Comparison of ENCODE assay signal across 9 cellular contexts in the genomic region with DNA sequence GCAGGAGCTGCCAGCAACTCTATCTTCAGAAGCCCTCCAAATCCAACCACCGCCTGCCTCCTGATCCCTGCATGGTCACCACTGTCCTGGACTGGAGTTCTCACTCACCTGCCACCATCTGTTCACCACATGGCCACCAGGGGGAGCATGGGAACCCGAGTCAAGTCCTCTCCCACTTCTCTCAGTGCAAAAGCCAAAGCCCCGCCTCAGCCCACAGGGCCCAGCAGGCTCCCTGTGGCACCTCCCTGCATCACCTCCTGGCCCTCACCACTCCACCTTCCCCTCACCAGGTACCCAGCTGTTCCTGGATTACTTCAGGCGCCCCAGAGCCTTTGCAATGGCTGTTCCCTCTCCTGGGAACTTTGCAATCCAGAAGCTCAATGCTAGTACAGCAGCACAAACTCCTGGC. TPM values are rescaled to one million over a fixed set of nuclear protein-coding genes. Genes with fewer than 3 reads are reported as not detected.
DNase-seq lines count a peak whose midpoint lies in the region; ATAC-seq, FAIRE-seq and TF ChIP-seq lines count a peak whose summit lies in the region.
"Had no signal": no experiment of that assay in that cellular context is flagged by ENCODE, and none has a peak within 500 bp of the region (broad histone marks: within the 10 kb centered on the region; RNA-seq: fewer than 3 reads in every experiment).

No MANE protein-coding gene starts in this region.

- no peak overlapping the region for H3K4me3 Mint-ChIP-seq in nephron progenitor cell
- no peak overlapping the region for H3K4me3 Mint-ChIP-seq in stimulated activated naive CD8-positive, alpha-beta T cell treated with anti-CD3 and anti-CD28 coated beads, Interleukin-15, Interleukin-2, amounts not matched to agents 100 ng/mL and 50 ng/mL, for 24 hours
- H3K4me3 Mint-ChIP-seq: T-helper 1 cell treated with Interleukin-12 subunit alpha and Interleukin-12 subunit beta and Interleukin-4 antibody, amounts not matched to agents 30 μg/mL and 1 μg/mL, for 36 hours had no signal

- H3K4me1 Mint-ChIP-seq in nephron progenitor cell = peaks cover 12% of the 10 kb centered on the region
- peaks cover 35% of the 10 kb centered on the region for H3K4me1 Mint-ChIP-seq in stimulated activated naive CD8-positive, alpha-beta T cell treated with anti-CD3 and anti-CD28 coated beads, Interleukin-15, Interleukin-2, amounts not matched to agents 100 ng/mL and 50 ng/mL, for 24 hours (ENCODE audit: low read depth)

- TF ChIP-seq CTCF in nephron progenitor cell (IDR thresholded peaks at IDR 0.05) = peak; percentile 81

- H3K9me3 Mint-ChIP-seq in nephron progenitor cell = no peaks in the 10 kb centered on the region
- no peaks in the 10 kb centered on the region for H3K9me3 Mint-ChIP-seq in stimulated activated naive CD8-positive, alpha-beta T cell treated with anti-CD3 and anti-CD28 coated beads, Interleukin-15, Interleukin-2, amounts not matched to agents 100 ng/mL and 50 ng/mL, for 24 hours
- H3K9me3 Mint-ChIP-seq: T-helper 1 cell treated with Interleukin-12 subunit alpha and Interleukin-12 subunit beta and Interleukin-4 antibody, amounts not matched to agents 30 μg/mL and 1 μg/mL, for 36 hours had no signal

- H3K27ac Mint-ChIP-seq in nephron progenitor cell = no peak overlapping the region
- peak overlapping the region; percentile 9 for H3K27ac Mint-ChIP-seq in stimulated activated naive CD8-positive, alpha-beta T cell treated with anti-CD3 and anti-CD28 coated beads, Interleukin-15, Interleukin-2, amounts not matched to agents 100 ng/mL and 50 ng/mL, for 24 hours
- H3K27ac Mint-ChIP-seq: T-helper 1 cell treated with Interleukin-12 subunit alpha and Interleukin-12 subunit beta and Interleukin-4 antibody, amounts not matched to agents 30 μg/mL and 1 μg/mL, for 36 hours had no signal

- peaks cover 54% of the 10 kb centered on the region for H3K36me3 Mint-ChIP-seq in nephron progenitor cell (ENCODE audit: low read depth)
- peaks cover 46% of the 10 kb centered on the region for H3K36me3 Mint-ChIP-seq in stimulated activated naive CD8-positive, alpha-beta T cell treated with anti-CD3 and anti-CD28 coated beads, Interleukin-15, Interleukin-2, amounts not matched to agents 100 ng/mL and 50 ng/mL, for 24 hours (ENCODE audit: low read depth)

- no peaks in the 10 kb centered on the region for H3K27me3 Mint-ChIP-seq in nephron progenitor cell (ENCODE audit: low read depth, poor library complexity)
- H3K27me3 Mint-ChIP-seq in stimulated activated naive CD8-positive, alpha-beta T cell treated with anti-CD3 and anti-CD28 coated beads, Interleukin-15, Interleukin-2, amounts not matched to agents 100 ng/mL and 50 ng/mL, for 24 hours = no peaks in the 10 kb centered on the region

- no peak for FAIRE-seq in HTR-8/SVneo (lab: Jason Lieb, UNC)

- ATAC-seq in esophagus mucosa (peak; percentile 53), GM18870 (IDR thresholded peaks at IDR 0.05; ENCODE audit: unreplicated experiment) (no peak)

- DNase-seq in COR-L47 (lab: John Stamatoyannopoulos, UW) (peak; percentile 67), HTR-8/SVneo (ENCODE audit: insufficient read length, low spot score) (peak; percentile 87), OCI-M1 (lab: John Stamatoyannopoulos, UW) (peak; percentile 75), activated T-cell treated with anti-CD3 and anti-CD28 coated beads for 1 hour (ENCODE audit: low read depth) (peak; percentile 85), nephron progenitor cell (peak; percentile 96)

RNA-seq across cellular contexts. Expression of a gene that starts 5.3 kb away (rescaled TPM):
- 34.1 TPM for total RNA-seq in esophagus mucosa

RNA-seq across cellular contexts. Expression of a gene that starts 9.8 kb away (rescaled TPM):
- total RNA-seq in esophagus mucosa = 4.0 TPM

RNA-seq across cellular contexts. Expression of a gene that starts 9.8 kb away (rescaled TPM):
- 29.0 TPM for total RNA-seq in esophagus mucosa

RNA-seq across cellular contexts. Expression of a gene that starts 11.4 kb away (rescaled TPM):
- total RNA-seq in esophagus mucosa = not detected

RNA-seq across cellular contexts. Expression of a gene that starts 20.0 kb away (rescaled TPM):
- total RNA-seq in esophagus mucosa = 11.1 TPM
